7 cellular contexts compared by ENCODE assay signal in genomic region chr1:100921110-100921706, GRCh38. TPM values are rescaled to one million over a fixed set of nuclear protein-coding genes. Genes with fewer than 3 reads are reported as not detected.
DNase-seq lines count a peak whose midpoint lies in the region; ATAC-seq and TF ChIP-seq lines count a peak whose summit lies in the region.

No MANE protein-coding gene starts in this region.

- ATAC-seq in GM18498 (IDR thresholded peaks at IDR 0.05; ENCODE audit: unreplicated experiment), result no peak
- no peak for ATAC-seq in stimulated activated memory B cell treated with anti-CD40 and anti-IgM and Interleukin-4, amounts not matched to agents 10 μg/mL and 1 μg/mL and 100 μg/mL, for 72 hours

- peaks cover 13% of the 10 kb centered on the region for H3K36me3 Mint-ChIP-seq in HFFc6 (ENCODE audit: low read depth)
- peaks cover 41% of the 10 kb centered on the region for H3K36me3 Mint-ChIP-seq in endodermal cell (ENCODE audit: low read depth)
- H3K36me3 Mint-ChIP-seq in neural crest cell (ENCODE audit: low read depth), result peaks cover 15% of the 10 kb centered on the region
- peaks cover 33% of the 10 kb centered on the region for H3K36me3 Mint-ChIP-seq in stimulated activated memory B cell treated with anti-CD40 and anti-IgM and Interleukin-4, amounts not matched to agents 10 μg/mL and 1 μg/mL and 100 μg/mL, for 72 hours

- H3K9me3 Mint-ChIP-seq in HFFc6, result no peaks in the 10 kb centered on the region
- H3K9me3 Mint-ChIP-seq in endodermal cell, result peaks cover 6% of the 10 kb centered on the region
- no peaks in the 10 kb centered on the region for H3K9me3 Mint-ChIP-seq in neural crest cell
- H3K9me3 Mint-ChIP-seq in stimulated activated memory B cell treated with anti-CD40 and anti-IgM and Interleukin-4, amounts not matched to agents 10 μg/mL and 1 μg/mL and 100 μg/mL, for 72 hours, result peaks cover 2% of the 10 kb centered on the region

- H3K4me2 ChIP-seq in OCI-LY1 (ENCODE audit: low read length), result no peak overlapping the region

- TF ChIP-seq CTCF in HFFc6 (IDR thresholded peaks at IDR 0.05), result peak; percentile 93
- TF ChIP-seq CTCF in OCI-LY1 (IDR thresholded peaks at IDR 0.05; ENCODE audit: low read length), result peak; percentile 64
- TF ChIP-seq CTCF in endodermal cell (conservative IDR thresholded peaks at IDR 0.05), result peak; percentile 87
- peak; percentile 83 for TF ChIP-seq CTCF in neural crest cell (conservative IDR thresholded peaks at IDR 0.05)

- no peak overlapping the region for H3K27ac Mint-ChIP-seq in HFFc6
- H3K27ac Mint-ChIP-seq in endodermal cell, result no peak overlapping the region
- no peak overlapping the region for H3K27ac Mint-ChIP-seq in neural crest cell (ENCODE audit: unreplicated experiment)
- no peak overlapping the region for H3K27ac Mint-ChIP-seq in stimulated activated memory B cell treated with anti-CD40 and anti-IgM and Interleukin-4, amounts not matched to agents 10 μg/mL and 1 μg/mL and 100 μg/mL, for 72 hours

- H3K27me3 Mint-ChIP-seq in HFFc6 (ENCODE audit: insufficient read depth) (no peaks in the 10 kb centered on the region; the same call in 1 of the 2 replicates), endodermal cell (ENCODE audit: insufficient read depth) (peaks cover 20% of the 10 kb centered on the region), neural crest cell (ENCODE audit: low read depth) (no peaks in the 10 kb centered on the region)
- no peaks in the 10 kb centered on the region for H3K27me3 Mint-ChIP-seq in stimulated activated memory B cell treated with anti-CD40 and anti-IgM and Interleukin-4, amounts not matched to agents 10 μg/mL and 1 μg/mL and 100 μg/mL, for 72 hours

- no peaks in the 10 kb centered on the region for H3F3A ChIP-seq in OCI-LY1 (ENCODE audit: insufficient read depth, low read length)

- H3K27me3 ChIP-seq in OCI-LY1 (ENCODE audit: insufficient read depth, low read length) (no peaks in the 10 kb centered on the region), endodermal cell (ENCODE audit: control insufficient read depth, insufficient read depth, low read length, poor library complexity, severe bottlenecking) (peaks cover 21% of the 10 kb centered on the region)

- H3K4me1 Mint-ChIP-seq in HFFc6 (ENCODE audit: low read depth) (peaks cover 28% of the 10 kb centered on the region), endodermal cell (no peaks in the 10 kb centered on the region), neural crest cell (peaks cover 5% of the 10 kb centered on the region)
- H3K4me1 Mint-ChIP-seq in stimulated activated memory B cell treated with anti-CD40 and anti-IgM and Interleukin-4, amounts not matched to agents 10 μg/mL and 1 μg/mL and 100 μg/mL, for 72 hours, result peaks cover 15% of the 10 kb centered on the region

- no peaks in the 10 kb centered on the region for H3K9me3 ChIP-seq in OCI-LY1 (ENCODE audit: low read length)
- H3K9me3 ChIP-seq in endodermal cell (ENCODE audit: control insufficient read depth, low read length), result peaks cover 9% of the 10 kb centered on the region

- H3K4me1 ChIP-seq in OCI-LY1 (ENCODE audit: insufficient read depth, low read length, severe bottlenecking), result peaks cover 5% of the 10 kb centered on the region
- no peaks in the 10 kb centered on the region for H3K4me1 ChIP-seq in endodermal cell (ENCODE audit: control insufficient read depth, insufficient read depth, low read length)

- no peak overlapping the region for H3K4me3 ChIP-seq in OCI-LY1 (ENCODE audit: low read depth, low read length, poor library complexity, severe bottlenecking)
- H3K4me3 ChIP-seq in endodermal cell (ENCODE audit: low read length), result no peak overlapping the region

- no peaks in the 10 kb centered on the region; the same call in 1 of the 2 replicates for H3K79me2 ChIP-seq in OCI-LY1 (ENCODE audit: insufficient read depth, low read length)

- peak; percentile 66 for DNase-seq in EH (ENCODE audit: low read depth)
- peak; percentile 55 for DNase-seq in HFFc6
- DNase-seq in endodermal cell, result no peak
- no peak for DNase-seq in neural crest cell (ENCODE audit: low read depth, low spot score)

- no peaks in the 10 kb centered on the region for H4K20me1 ChIP-seq in OCI-LY1 (ENCODE audit: insufficient read depth, low read length)

- no peaks in the 10 kb centered on the region for H3K9me2 ChIP-seq in OCI-LY1 (ENCODE audit: low read depth, low read length)

- no peak overlapping the region for H3K4me3 Mint-ChIP-seq in HFFc6
- H3K4me3 Mint-ChIP-seq in endodermal cell, result no peak overlapping the region
- no peak overlapping the region for H3K4me3 Mint-ChIP-seq in neural crest cell
- H3K4me3 Mint-ChIP-seq in stimulated activated memory B cell treated with anti-CD40 and anti-IgM and Interleukin-4, amounts not matched to agents 10 μg/mL and 1 μg/mL and 100 μg/mL, for 72 hours, result no peak overlapping the region

- WGBS in endodermal cell (ENCODE audit: insufficient coverage in 1 of 2, insufficient read length in 1 of 2), 2 experiments, result 57% methylated on average over 1 of the region's 3 CpGs; no CpG with 5 or more reads in 1 of the 2 experiments

- no peak overlapping the region for H3K9ac ChIP-seq in OCI-LY1 (ENCODE audit: low read length)
- no peak overlapping the region for H3K9ac ChIP-seq in endodermal cell (ENCODE audit: extremely low read depth, low read length, poor library complexity, severe bottlenecking)

- H3K27ac ChIP-seq in OCI-LY1 (ENCODE audit: low read depth, low read length, poor library complexity, severe bottlenecking) (no peak overlapping the region), endodermal cell (ENCODE audit: low read depth, low read length) (no peak overlapping the region)

- no peak overlapping the region for H2AFZ ChIP-seq in OCI-LY1 (ENCODE audit: low read length)

- H3K36me3 ChIP-seq in OCI-LY1 (ENCODE audit: insufficient read depth, low read length), result peaks cover 44% of the 10 kb centered on the region
- peaks cover 64% of the 10 kb centered on the region for H3K36me3 ChIP-seq in endodermal cell (ENCODE audit: control insufficient read depth, insufficient read depth, low read length)

RNA-seq across cellular contexts. Expression of gene SLC30A7, which starts 25.3 kb away (rescaled TPM):
- 10 to 100 TPM; 27.7 to 36.8 (median 34.8) TPM for total RNA-seq in HFFc6 (2021; fragmentation: NEBNext Ultra II Directional; extraction: Animal tissue kit (Norgen Biotek cat#: 25700))
- total RNA-seq in endodermal cell (10 to 100 TPM; 21.7 to 26.2 TPM), neural crest cell (21.4 and 22.9 TPM in 2 replicates)
- polyA plus RNA-seq in endodermal cell (2013, experiment 1 of 2), result 12.0 TPM
- polyA plus RNA-seq in endodermal cell (2013, experiment 2 of 2), result 11.0 TPM

RNA-seq across cellular contexts. Expression of gene EXTL2, which starts 26.6 kb away (rescaled TPM):
- 10 to 100 TPM; 17.8 to 27.1 (median 23.3) TPM for total RNA-seq in HFFc6 (2021; fragmentation: NEBNext Ultra II Directional; extraction: Animal tissue kit (Norgen Biotek cat#: 25700))
- total RNA-seq in endodermal cell (10 to 100 TPM; 40.6 to 47.5 TPM), neural crest cell (49.0 and 52.3 TPM in 2 replicates)
- 56.1 TPM for polyA plus RNA-seq in endodermal cell (2013, experiment 1 of 2)
- polyA plus RNA-seq in endodermal cell (2013, experiment 2 of 2), result 53.9 TPM

Comparison
In these comparisons a context has a peak if more than half of its experiments do, and no peak if none do; other contexts are left out.
1. DNase-seq: peak in EH (single experiment) and HFFc6 (single experiment); none in endodermal cell (single experiment) and neural crest cell (single experiment).
2. Peak in every context shown above with its lines, with median percentiles within 50 percentile points of each other: CTCF ChIP-seq.